ENCODE assay signal across 14 cellular contexts in the genomic region with DNA sequence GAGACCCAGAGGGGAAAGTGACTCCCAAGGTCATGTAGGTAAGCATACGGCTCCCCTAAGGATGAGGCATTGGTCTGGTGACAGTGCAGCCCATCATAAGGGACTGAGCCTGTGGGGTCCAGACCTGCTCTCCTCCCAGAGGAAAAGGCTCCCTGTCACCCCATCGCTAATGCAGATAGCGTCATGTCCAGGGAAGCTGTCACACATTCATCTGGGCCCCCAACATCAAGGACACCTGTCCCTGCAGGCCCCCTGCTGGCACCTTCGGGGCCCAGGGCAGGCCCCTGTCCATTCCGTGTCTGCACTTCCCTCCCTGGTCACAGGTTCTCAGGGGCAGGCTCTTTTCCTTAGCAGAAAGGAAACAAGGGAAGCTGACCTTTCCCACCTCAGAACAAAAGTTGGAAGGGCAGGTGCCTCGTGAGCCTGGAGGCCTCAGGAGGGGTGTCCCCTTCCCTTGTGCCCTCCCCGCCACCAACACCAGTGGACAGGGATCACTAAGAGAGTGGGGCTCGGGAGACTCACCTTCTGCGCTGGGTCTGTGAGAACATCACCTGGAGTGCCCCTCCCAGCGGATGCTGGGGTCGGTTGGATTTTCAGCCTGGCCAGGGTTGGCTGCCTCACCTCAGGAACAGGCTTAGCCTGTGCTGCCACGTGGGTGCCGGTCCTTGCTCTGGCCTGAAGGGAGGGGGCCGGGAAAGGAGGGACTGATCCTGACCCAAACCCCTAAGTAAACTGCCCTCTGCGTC. TPM values are rescaled to one million over a fixed set of nuclear protein-coding genes. Genes with fewer than 3 reads are reported as not detected.
DNase-seq lines count a peak whose midpoint lies in the region; ATAC-seq and TF ChIP-seq lines count a peak whose summit lies in the region.
"Had no signal": no experiment of that assay in that cellular context is flagged by ENCODE, and none has a peak within 500 bp of the region (broad histone marks: within the 10 kb centered on the region; RNA-seq: fewer than 3 reads in every experiment).

No MANE protein-coding gene starts in this region.

- TF ChIP-seq POLR2A in right lobe of liver (IDR thresholded peaks at IDR 0.05) (no peak), suprapubic skin (IDR thresholded peaks at IDR 0.05) (no peak)

- H3K27ac ChIP-seq in mammary epithelial cell (ENCODE audit: insufficient read depth, low read depth, low read length) = no peak overlapping the region
- no peak overlapping the region for H3K27ac ChIP-seq in right lobe of liver
- H3K27ac ChIP-seq in suprapubic skin = peak overlapping the region; percentile 59

- no peaks in the 10 kb centered on the region for H3K9me2 ChIP-seq in Loucy (replicated peaks; ENCODE audit: low read depth, low read length)

- dilution Hi-C loops in mammary epithelial cell (cut with HindIII; ENCODE audit: low sequenced_read_pairs) = no loop called here

- H3F3A ChIP-seq in Loucy (ENCODE audit: low read depth) = no peaks in the 10 kb centered on the region

- 53% methylated on average over 13 of the region's 15 CpGs for WGBS in mammary epithelial cell (ENCODE audit: low coverage, missing lambda C conversion rate)
- WGBS in right lobe of liver (ENCODE audit: insufficient coverage, low coverage, low lambda C conversion rate, missing lambda C conversion rate) = 20% methylated on average over 2 of the region's 15 CpGs
- WGBS in suprapubic skin = 57% methylated on average over 12 of the region's 15 CpGs

- H3K27me3 ChIP-seq in Loucy (ENCODE audit: insufficient read depth, low read length, poor library complexity, severe bottlenecking) (no peaks in the 10 kb centered on the region), mammary epithelial cell (ENCODE audit: insufficient read depth, low read length) (no peaks in the 10 kb centered on the region), right lobe of liver (no peaks in the 10 kb centered on the region), suprapubic skin (no peaks in the 10 kb centered on the region), MG63 (no peaks in the 10 kb centered on the region)

- TF ChIP-seq CTCF in Loucy (conservative IDR thresholded peaks at IDR 0.05; ENCODE audit: low read length) (0 out of 2 replicates have a peak, but pooled peaks have one; percentile 15), mammary epithelial cell (conservative IDR thresholded peaks at IDR 0.05 in 1 of 2, IDR thresholded peaks at IDR 0.05 in 1 of 2; ENCODE audit: extremely low read depth in 1 of 2, insufficient read depth in 1 of 2, low read depth in 1 of 2, low read length in 2 of 2) (no peak), right lobe of liver (IDR thresholded peaks at IDR 0.05) (no peak), suprapubic skin (IDR thresholded peaks at IDR 0.05) (no peak), GM20000 (IDR thresholded peaks at IDR 0.05; ENCODE audit: extremely low read depth, missing control alignments) (no peak)

- BruUV-seq in mammary epithelial cell (replicated peaks; lab: Mats Ljungman, UMichigan) = no TSS peak

- intact Hi-C loops in mammary epithelial cell (cut with micrococcal nuclease) = no loop called here
- intact Hi-C loops in right lobe of liver (cut with DNase I) = no loop called here

- H3K4me2 ChIP-seq in Loucy (ENCODE audit: low read depth, low read length, poor library complexity, severe bottlenecking) (no peak overlapping the region), mammary epithelial cell (ENCODE audit: insufficient read depth, low read depth, low read length) (peak overlapping the region; percentile 35)

- H3K36me3 ChIP-seq in Loucy (ENCODE audit: insufficient read depth, low read length) (peaks cover 63% of the 10 kb centered on the region), mammary epithelial cell (ENCODE audit: insufficient read depth, low read length) (peaks cover 13% of the 10 kb centered on the region), right lobe of liver (peaks cover 0 to 27% (median 8%) of the 10 kb centered on the region in 4 donors), suprapubic skin (peaks cover 39% of the 10 kb centered on the region), MG63 (peaks cover 86% of the 10 kb centered on the region)

- in situ Hi-C loops in mammary epithelial cell (cut with MboI; ENCODE audit: low sequenced_read_pairs in 2 of 2) = no loop called here
- in situ Hi-C loops in ACHN (cut with HindIII; ENCODE audit: low pct_ligation_motif_present, low pct_unique_long_range_greater_than_20kb, low sequenced_read_pairs) = no loop called here

- H3K4me3 ChIP-seq in Loucy (ENCODE audit: low read length, poor library complexity, severe bottlenecking) (no peak overlapping the region), mammary epithelial cell (replicated peaks in 1 of 3; ENCODE audit: insufficient read depth in 1 of 3, low read depth in 2 of 3, low read length in 3 of 3) (no peak overlapping the region), right lobe of liver (no peak overlapping the region), suprapubic skin (no peak overlapping the region), MG63 (no peak overlapping the region)

- H3K9ac ChIP-seq in Loucy (ENCODE audit: low read depth, low read length, poor library complexity, severe bottlenecking) (no peak overlapping the region), mammary epithelial cell (ENCODE audit: insufficient read depth, low read length) (no peak overlapping the region)

- no peak for ATAC-seq in right lobe of liver

- H3K9me3 ChIP-seq in Loucy (ENCODE audit: insufficient read depth, low read depth, low read length) (no peaks in the 10 kb centered on the region), mammary epithelial cell (replicated peaks; ENCODE audit: insufficient read depth, low read length) (no peaks in the 10 kb centered on the region), right lobe of liver (no peaks in the 10 kb centered on the region), suprapubic skin (no peaks in the 10 kb centered on the region), MG63 (no peaks in the 10 kb centered on the region)

- no peak for TF ChIP-seq EP300 in suprapubic skin (IDR thresholded peaks at IDR 0.05)

- H3K79me2 ChIP-seq in Loucy (ENCODE audit: insufficient read depth, low read length) = peaks cover 84% of the 10 kb centered on the region
- peaks cover 92% of the 10 kb centered on the region for H3K79me2 ChIP-seq in mammary epithelial cell (ENCODE audit: insufficient read depth, low read length)

- peaks cover 23% of the 10 kb centered on the region for H4K20me1 ChIP-seq in Loucy (ENCODE audit: insufficient read depth, low read length, poor library complexity, severe bottlenecking)
- no peaks in the 10 kb centered on the region for H4K20me1 ChIP-seq in mammary epithelial cell (ENCODE audit: insufficient read depth, low read length)

- CTCF ChIA-PET in mammary epithelial cell (lab: Charles Lee; ENCODE audit: low non-redundant PET) = no interaction called here

- DNase-seq in mammary epithelial cell (no peak), right lobe of liver (peak in 2 of 3 donors; percentile 24 to 51), suprapubic skin (ENCODE audit: low spot score in 2 of 2) (peak in 1 of 2 donors; percentile 56), MG63 (no peak), ACHN (no peak), GM20000 (ENCODE audit: low spot score) (no peak)
- DNase-seq: activated CD8-positive, alpha-beta memory T cell treated with anti-CD3 and anti-CD28 coated beads, Interleukin-2, amount 50 U/mL, for 48 hours; central memory CD4-positive, alpha-beta T cell; GOT3; stimulated activated CD4-positive, alpha-beta T cell treated with anti-CD3 and anti-CD28 coated beads, Interleukin-4, amount 100 ng/mL, for 1 hour had no signal

- no peak overlapping the region for H2AFZ ChIP-seq in Loucy (ENCODE audit: low read length)
- H2AFZ ChIP-seq in mammary epithelial cell (ENCODE audit: low read depth, low read length) = peak overlapping the region; percentile 50

- H3K4me1 ChIP-seq in Loucy (ENCODE audit: insufficient read depth, low read length, poor library complexity, severe bottlenecking) = no peaks in the 10 kb centered on the region
- peaks cover 21% of the 10 kb centered on the region for H3K4me1 ChIP-seq in mammary epithelial cell (ENCODE audit: insufficient read depth, low read length)
- peaks cover 0 to 20% (median 9%) of the 10 kb centered on the region in 4 donors for H3K4me1 ChIP-seq in right lobe of liver
- peaks cover 64% of the 10 kb centered on the region for H3K4me1 ChIP-seq in suprapubic skin

RNA-seq across cellular contexts. Expression of a gene that starts 38.2 kb away (rescaled TPM):
- 100 to 1,000 TPM; 111 to 154 TPM for total RNA-seq in mammary epithelial cell
- 92.4 TPM for polyA plus RNA-seq in mammary epithelial cell
- polyA minus RNA-seq in mammary epithelial cell = 211 TPM
- 100 to 1,000 TPM in 2 of 6 experiments, 10 to 100 TPM in 4; 52.2 to 124 (median 84.8) TPM for total RNA-seq in right lobe of liver
- total RNA-seq in suprapubic skin = 100 to 1,000 TPM in 2 of 4 donors, 10 to 100 TPM in 2; 83.1 to 124 (median 99.6) TPM
- total RNA-seq in MG63 (2014; rRNA removed; shearing (Covaris generic); ENCODE audit: low replicate concordance) = 228 and 323 TPM in 2 replicates

RNA-seq across cellular contexts. Expression of a gene that starts 54.6 kb away (rescaled TPM):
- 1,000 to 10,000 TPM in 1 of 2 donors, 100 to 1,000 TPM in 1; 693 to 1,265 TPM for total RNA-seq in mammary epithelial cell
- 2,470 TPM for polyA plus RNA-seq in mammary epithelial cell
- 585 TPM for polyA minus RNA-seq in mammary epithelial cell
- 100 to 1,000 TPM; 389 to 609 (median 436) TPM for total RNA-seq in right lobe of liver
- 1,000 to 10,000 TPM; 1,382 to 1,902 (median 1,771) TPM for total RNA-seq in suprapubic skin
- 2,314 and 3,514 TPM in 2 replicates for total RNA-seq in MG63 (2014; rRNA removed; shearing (Covaris generic); ENCODE audit: low replicate concordance)

RNA-seq across cellular contexts. Expression of a gene that starts 59.1 kb away (rescaled TPM):
- total RNA-seq in mammary epithelial cell = not detected
- polyA plus RNA-seq in mammary epithelial cell = not detected
- polyA minus RNA-seq in mammary epithelial cell = not detected
- total RNA-seq in right lobe of liver = not detected
- not detected for total RNA-seq in suprapubic skin
- total RNA-seq in MG63 (2014; rRNA removed; shearing (Covaris generic); ENCODE audit: low replicate concordance) = not detected in 2 replicates
- total RNA-seq: LHCN-M2, NCI-H460, urinary bladder had no signal
- polyA plus RNA-seq: urinary bladder had no signal

Comparison
In these comparisons a context has a peak if more than half of its experiments do, and no peak if none do; other contexts are left out.
1. DNase-seq: peak in right lobe of liver (2 of 3); none in mammary epithelial cell (single experiment), MG63 (single experiment), ACHN (single experiment) and GM20000 (single experiment).